Comparison of ENCODE assay signal across 8 cellular contexts in genomic region chr5:115840825-115841224, GRCh38. TPM values are rescaled to one million over a fixed set of nuclear protein-coding genes. Genes with fewer than 3 reads are reported as not detected.
A peak's percentile ranks its signal among the peaks of the same experiment; 100 is the strongest.
DNase-seq lines count a peak whose midpoint lies in the region; ATAC-seq and TF ChIP-seq lines count a peak whose summit lies in the region.

No MANE protein-coding gene starts in this region.

- in situ Hi-C loops in Panc1 (cut with HindIII; ENCODE audit: low pct_unique_long_range_greater_than_20kb, low sequenced_read_pairs), result no loop called here

- ATAC-seq in Panc1, result no peak
- no peak for ATAC-seq in HG02610 (IDR thresholded peaks at IDR 0.05; ENCODE audit: unreplicated experiment)

- peak overlapping the region; percentile 74 for H3K4me2 ChIP-seq in parathyroid adenoma (ENCODE audit: low read length)

- H2AFZ ChIP-seq in parathyroid adenoma, result peak overlapping the region; percentile 93

- H3K4me1 ChIP-seq in ES-I3 (ENCODE audit: insufficient read depth, low read length) (peaks cover 9% of the 10 kb centered on the region), Panc1 (ENCODE audit: control insufficient read depth, insufficient read depth, low read length) (peaks cover 24% of the 10 kb centered on the region), parathyroid adenoma (no peaks in the 10 kb centered on the region)

- peaks cover 24% of the 10 kb centered on the region for H3K79me2 ChIP-seq in parathyroid adenoma

- H3K9ac ChIP-seq in ES-I3 (ENCODE audit: low read depth, low read length), result peak overlapping the region; percentile 82
- H3K9ac ChIP-seq in parathyroid adenoma, result no peak overlapping the region

- CTCF ChIA-PET in Panc1 (lab: Charles Lee), result no interaction called here

- no peak for TF ChIP-seq CTCF in Panc1 (IDR thresholded peaks at IDR 0.05)
- no peak for TF ChIP-seq CTCF in parathyroid adenoma (IDR thresholded peaks at IDR 0.05)

- H3K27me3 ChIP-seq in Panc1 (ENCODE audit: control insufficient read depth, insufficient read depth, low read length) (no peaks in the 10 kb centered on the region), parathyroid adenoma (ENCODE audit: control insufficient read depth, insufficient read depth, low read length) (no peaks in the 10 kb centered on the region)

- BruUV-seq in Panc1 (replicated peaks; lab: Mats Ljungman, UMichigan), result no TSS peak

- intact Hi-C loops in Panc1 (cut with micrococcal nuclease; ENCODE audit: unreplicated experiment), result loop anchor here (5.0 kb wide), 2 partner anchors 196 to 209 kb away; no protein-coding TSS in a partner anchor

- H3K36me3 ChIP-seq in ES-I3 (ENCODE audit: insufficient read depth, low read length) (peaks cover 6% of the 10 kb centered on the region; the same call in 1 of the 2 replicates), Panc1 (ENCODE audit: control insufficient read depth, insufficient read depth, low read length) (peaks cover 36% of the 10 kb centered on the region), parathyroid adenoma (ENCODE audit: control insufficient read depth, insufficient read depth, low read length) (no peaks in the 10 kb centered on the region)

- H3K27ac ChIP-seq in Panc1 (ENCODE audit: low read length), result peak overlapping the region; percentile 97
- peak overlapping the region; percentile 81 for H3K27ac ChIP-seq in epithelial cell of prostate
- peak overlapping the region; percentile 92 for H3K27ac ChIP-seq in parathyroid adenoma

- DNase-seq in Panc1 (ENCODE audit: low read depth, low spot score) (no peak), epithelial cell of prostate (ENCODE audit: low read depth, low spot score) (no peak), DMS153 (lab: John Stamatoyannopoulos, UW) (no peak), NOMO-1 treated with dmso at 0.1 percent for 144 hours (lab: John Stamatoyannopoulos, UW; ENCODE audit: unreplicated experiment) (no peak)
- DNase-seq in stimulated activated CD4-positive, alpha-beta T cell treated with anti-CD3 and anti-CD28 coated beads, Interleukin-2, amount 100 ng/mL, for 48 hours, result no peak

- H3K4me3 ChIP-seq in Panc1 (ENCODE audit: low read depth in 2 of 2, low read length in 2 of 2), result peak overlapping the region; percentile 82 to 98
- H3K4me3 ChIP-seq in parathyroid adenoma (ENCODE audit: low read depth, low read length), result peak overlapping the region; percentile 92

- H3K9me3 ChIP-seq in ES-I3 (ENCODE audit: control insufficient read depth, insufficient read depth, low read length) (no peaks in the 10 kb centered on the region), Panc1 (ENCODE audit: control insufficient read depth, insufficient read depth, low read depth, low read length) (no peaks in the 10 kb centered on the region), parathyroid adenoma (ENCODE audit: control insufficient read depth, low read length) (no peaks in the 10 kb centered on the region)

- POLR2A ChIA-PET in Panc1 (lab: Charles Lee), result interaction anchor here (0.5 to 0.6 kb wide), 2 partner anchors 14 to 32 kb away, joined by 4 to 7 read pairs; no protein-coding TSS in a partner anchor

RNA-seq across cellular contexts. Expression of gene ATG12, which starts 0.5 kb away (rescaled TPM):
- 52.0 TPM for total RNA-seq in Panc1 (2021; ENCODE audit: unreplicated experiment)
- 31.0 TPM for polyA plus RNA-seq in Panc1 (2012; ENCODE audit: insufficient read length)

RNA-seq across cellular contexts. Expression of gene AP3S1, which starts 0.9 kb away (rescaled TPM):
- total RNA-seq in Panc1 (2021; ENCODE audit: unreplicated experiment), result 88.8 TPM
- polyA plus RNA-seq in Panc1 (2012; ENCODE audit: insufficient read length), result 40.7 TPM

RNA-seq across cellular contexts. Expression of gene CDO1, which starts 24.4 kb away (rescaled TPM):
- not detected for total RNA-seq in Panc1 (2021; ENCODE audit: unreplicated experiment)
- not detected for polyA plus RNA-seq in Panc1 (2012; ENCODE audit: insufficient read length)
